ENCODE assay signal across 8 cellular contexts in the genomic region with DNA sequence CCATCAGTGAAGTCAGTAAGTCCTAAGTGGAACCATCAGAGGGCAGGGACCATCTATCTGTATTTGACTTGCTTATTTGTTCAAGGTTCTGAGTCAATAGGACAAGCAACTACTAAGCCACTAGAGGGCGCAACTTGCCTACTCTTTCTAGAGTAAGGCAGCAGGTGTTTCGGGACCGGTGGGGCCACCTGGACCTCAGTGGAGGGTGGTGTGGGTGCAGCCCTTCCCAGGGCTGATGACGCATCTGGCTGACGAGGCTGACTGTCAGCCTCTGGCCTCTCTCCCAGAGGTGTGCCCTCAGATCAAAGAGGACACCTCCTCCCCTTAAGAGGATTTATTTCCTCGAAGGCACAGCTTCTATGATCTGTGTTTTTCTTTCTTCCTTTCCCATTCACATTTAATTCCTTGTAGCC. TPM values are rescaled to one million over a fixed set of nuclear protein-coding genes. Genes with fewer than 3 reads are reported as not detected.
A peak's percentile ranks its signal among the peaks of the same experiment; 100 is the strongest.
DNase-seq lines count a peak whose midpoint lies in the region; ATAC-seq and TF ChIP-seq lines count a peak whose summit lies in the region.

No MANE protein-coding gene starts in this region.

- WGBS in prostate gland, result 5% methylated on average over 6 of the region's 6 CpGs

- DNase-seq in GM12864 (ENCODE audit: low read depth) (peak; percentile 83), NCI-H1694 (lab: John Stamatoyannopoulos, UW) (peak; percentile 98), SW480 (ENCODE audit: low spot score) (peak; percentile 99), cardiac septum (ENCODE audit: low spot score) (peak; percentile 81), prostate gland (ENCODE audit: low spot score) (peak; percentile 99)
- peak; percentile 68 for DNase-seq in activated naive CD8-positive, alpha-beta T cell treated with anti-CD3 and anti-CD28 coated beads, Interleukin-2, amount 50 U/mL, for 16 hours (ENCODE audit: low read depth, low spot score)

- TF ChIP-seq CTCF in GM12864 (IDR thresholded peaks at IDR 0.05; ENCODE audit: low read depth, low read length, missing control alignments), result peak; percentile 91
- TF ChIP-seq CTCF in prostate gland (IDR thresholded peaks at IDR 0.05), result peak; percentile 53 to 96 (median 94)

- peak; percentile 86 for ATAC-seq in HG02798 (IDR thresholded peaks at IDR 0.05; ENCODE audit: poor library complexity, unreplicated experiment)
- no peak for ATAC-seq in HG02884 (IDR thresholded peaks at IDR 0.05; ENCODE audit: unreplicated experiment)

- H3K36me3 ChIP-seq in prostate gland, result peaks cover 0 to 1% of the 10 kb centered on the region in 2 donors

- intact Hi-C loops in cardiac septum (cut with DNase I) (loop anchor here (2.0 to 5.0 kb wide), 3 partner anchors 66 to 189 kb away; no protein-coding TSS in a partner anchor), prostate gland (cut with DNase I) (loop anchor here (5.0 kb wide), 2 partner anchors 66 to 181 kb away; a partner anchor contains a TSS)

- no peak overlapping the region for H3K4me3 ChIP-seq in GM12864 (ENCODE audit: low read depth, low read length)
- H3K4me3 ChIP-seq in prostate gland, result no peak overlapping the region

- peak overlapping the region; percentile 69 to 80 for H3K27ac ChIP-seq in prostate gland

- TF ChIP-seq POLR2A in prostate gland (IDR thresholded peaks at IDR 0.05), result peak; percentile 10

- no peaks in the 10 kb centered on the region for H3K9me3 ChIP-seq in prostate gland

- no peaks in the 10 kb centered on the region for H3K27me3 ChIP-seq in prostate gland (replicated peaks; ENCODE audit: insufficient read depth)

- H3K4me1 ChIP-seq in prostate gland (replicated peaks), result no peaks in the 10 kb centered on the region

RNA-seq across cellular contexts. Expression of a gene that starts 6.6 kb away (rescaled TPM):
- total RNA-seq in cardiac septum, result 2.1 TPM
- 10 to 100 TPM; 18.5 to 41.2 TPM for total RNA-seq in prostate gland

RNA-seq across cellular contexts. Expression of a gene that starts 15.1 kb away (rescaled TPM):
- total RNA-seq in cardiac septum (7.6 TPM), prostate gland (10 to 100 TPM; 28.4 to 93.3 TPM)
